ENCODE assay signal across 16 cellular contexts in the genomic region with DNA sequence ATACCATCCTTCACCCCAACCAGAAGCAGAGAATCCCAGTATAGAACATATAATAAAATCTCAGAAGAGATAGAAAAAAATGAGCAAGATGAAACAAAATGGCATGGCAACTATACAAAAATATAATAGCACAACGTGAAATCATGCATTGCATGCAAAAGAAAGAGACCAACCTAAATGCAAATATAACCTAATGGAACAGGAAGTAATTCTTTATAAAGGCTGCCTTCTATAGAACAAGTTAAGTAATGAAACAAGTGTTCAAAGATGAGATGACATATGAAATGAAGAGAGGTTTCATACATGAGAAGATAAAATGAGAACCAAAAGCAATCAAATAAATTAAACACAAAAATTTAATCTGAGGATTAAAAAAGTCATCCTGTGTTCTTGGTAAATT. TPM values are rescaled to one million over a fixed set of nuclear protein-coding genes. Genes with fewer than 3 reads are reported as not detected.
DNase-seq lines count a peak whose midpoint lies in the region; ATAC-seq and TF ChIP-seq lines count a peak whose summit lies in the region.
"Had no signal": no experiment of that assay in that cellular context is flagged by ENCODE, and none has a peak within 500 bp of the region (broad histone marks: within the 10 kb centered on the region; RNA-seq: fewer than 3 reads in every experiment).

No MANE protein-coding gene starts in this region.

- H3K27ac Mint-ChIP-seq in activated B cell treated with CpG ODN at 0.5 μM for 24 hours (no peak overlapping the region), naive B cell (peak overlapping the region in 1 of 6 donors; percentile 24)
- H3K27ac Mint-ChIP-seq: B cell; CD8-positive, alpha-beta T cell; H9 had no signal

- H3K4me1 Mint-ChIP-seq in activated B cell treated with CpG ODN at 0.5 μM for 24 hours: peaks cover 9% of the 10 kb centered on the region
- H3K4me1 Mint-ChIP-seq in naive B cell: peaks cover 9 to 11% (median 9%) of the 10 kb centered on the region in 3 donors
- H3K4me1 Mint-ChIP-seq: H9 had no signal

- H3K36me3 Mint-ChIP-seq in activated B cell treated with CpG ODN at 0.5 μM for 24 hours (ENCODE audit: low read depth): no peaks in the 10 kb centered on the region
- peaks cover 16 to 26% of the 10 kb centered on the region in 2 donors for H3K36me3 Mint-ChIP-seq in naive B cell
- H3K36me3 Mint-ChIP-seq: CD8-positive, alpha-beta T cell had no signal

- H3K9me3 Mint-ChIP-seq in activated B cell treated with CpG ODN at 0.5 μM for 24 hours (no peaks in the 10 kb centered on the region), naive B cell (peaks cover 2 to 20% (median 4%) of the 10 kb centered on the region in 7 donors)

- no peaks in the 10 kb centered on the region for H3K79me2 ChIP-seq in DOHH2 (ENCODE audit: control insufficient read depth, low read length)

- H3K4me1 ChIP-seq in DOHH2 (ENCODE audit: control insufficient read depth, low read length): peaks cover 13% of the 10 kb centered on the region
- no peaks in the 10 kb centered on the region for H3K4me1 ChIP-seq in lower lobe of right lung
- H3K4me1 ChIP-seq: BLaER1 treated with 17β-estradiol and CSF1 and Interleukin-3, amounts not matched to agents 10 nM and 100 nM had no signal

- H3K4me3 ChIP-seq in DOHH2 (ENCODE audit: low read length): peak overlapping the region; percentile 32
- no peak overlapping the region for H3K4me3 ChIP-seq in lower lobe of right lung
- H3K4me3 ChIP-seq: BLaER1 treated with 17β-estradiol and CSF1 and Interleukin-3, amounts not matched to agents 10 nM and 100 nM had no signal

- POLR2A ChIA-PET in activated B cell treated with CpG ODN at 0.5 μM for 24 hours (lab: Charles Lee): no interaction called here

- ATAC-seq in activated B cell treated with CpG ODN at 0.5 μM for 24 hours (ENCODE audit: low read depth) (peak; percentile 18), naive B cell (ENCODE audit: low read depth in 2 of 2) (peak; percentile 72 to 76), lower lobe of right lung (no peak), HG03159 (IDR thresholded peaks at IDR 0.05; ENCODE audit: unreplicated experiment) (no peak)
- ATAC-seq: CD8-positive, alpha-beta T cell had no signal

- no peaks in the 10 kb centered on the region for H3K27me3 ChIP-seq in DOHH2 (ENCODE audit: control insufficient read depth, low read length)
- no peaks in the 10 kb centered on the region for H3K27me3 ChIP-seq in lower lobe of right lung (ENCODE audit: low read depth)
- H3K27me3 ChIP-seq: BLaER1 treated with 17β-estradiol and CSF1 and Interleukin-3, amounts not matched to agents 10 nM and 100 nM had no signal

- H3F3A ChIP-seq in DOHH2 (ENCODE audit: control insufficient read depth, insufficient read depth): no peaks in the 10 kb centered on the region

- no peaks in the 10 kb centered on the region for H4K20me1 ChIP-seq in DOHH2 (ENCODE audit: control insufficient read depth, insufficient read depth, low read depth, low read length)
- H4K20me1 ChIP-seq: BLaER1 treated with 17β-estradiol and CSF1 and Interleukin-3, amounts not matched to agents 10 nM and 100 nM had no signal

- H3K36me3 ChIP-seq in DOHH2 (ENCODE audit: control insufficient read depth, low read length) (no peaks in the 10 kb centered on the region), lower lobe of right lung (no peaks in the 10 kb centered on the region)
- H3K36me3 ChIP-seq: BLaER1 treated with 17β-estradiol and CSF1 and Interleukin-3, amounts not matched to agents 10 nM and 100 nM had no signal

- CTCF ChIA-PET in activated B cell treated with CpG ODN at 0.5 μM for 24 hours (lab: Charles Lee): no interaction called here

- H3K9me3 ChIP-seq in DOHH2 (ENCODE audit: control insufficient read depth, insufficient read depth, low read length) (no peaks in the 10 kb centered on the region), lower lobe of right lung (no peaks in the 10 kb centered on the region)

- H3K27me3 Mint-ChIP-seq in activated B cell treated with CpG ODN at 0.5 μM for 24 hours: peaks cover 33% of the 10 kb centered on the region
- H3K27me3 Mint-ChIP-seq in naive B cell: peaks cover 38 to 60% (median 40%) of the 10 kb centered on the region in 3 donors

- H3K27ac ChIP-seq in DOHH2 (ENCODE audit: low read depth, low read length) (peak overlapping the region; percentile 10; the same call in 1 of the 2 replicates), lower lobe of right lung (no peak overlapping the region)
- H3K27ac ChIP-seq: BLaER1 treated with 17β-estradiol and CSF1 and Interleukin-3, amounts not matched to agents 10 nM and 100 nM had no signal

- intact Hi-C loops in activated B cell treated with CpG ODN at 0.5 μM for 24 hours (cut with micrococcal nuclease) (no loop called here), lower lobe of right lung (cut with DNase I) (no loop called here)

- TF ChIP-seq CTCF in DOHH2 (IDR thresholded peaks at IDR 0.05; ENCODE audit: low read depth, low read length, poor library complexity, severe bottlenecking) (no peak), activated B cell treated with CpG ODN at 0.5 μM for 24 hours (IDR thresholded peaks at IDR 0.05) (no peak), lower lobe of right lung (IDR thresholded peaks at IDR 0.05) (no peak)

- DNase-seq in NAMALWA (ENCODE audit: low spot score) (peak; percentile 47), activated B cell treated with CpG ODN at 0.5 μM for 24 hours (no peak), naive B cell (peak; percentile 15), lower lobe of right lung (no peak), ecto neural progenitor cell (ENCODE audit: low spot score) (no peak)
- DNase-seq: 8988T; Calu3; CD8-positive, alpha-beta T cell; GDM1; H9 had no signal

- H3K9me2 ChIP-seq in DOHH2 (replicated peaks; ENCODE audit: control insufficient read depth, low read length): no peaks in the 10 kb centered on the region

- peak overlapping the region; percentile 49 for H3K4me2 ChIP-seq in DOHH2 (ENCODE audit: low read length)
- H3K4me2 ChIP-seq: BLaER1 treated with 17β-estradiol and CSF1 and Interleukin-3, amounts not matched to agents 10 nM and 100 nM had no signal

- H3K4me3 Mint-ChIP-seq in activated B cell treated with CpG ODN at 0.5 μM for 24 hours (no peak overlapping the region), naive B cell (peak overlapping the region in 1 of 8 donors; percentile 10)
- H3K4me3 Mint-ChIP-seq: B cell; CD8-positive, alpha-beta T cell; H9 had no signal

RNA-seq across cellular contexts. Expression of a gene that starts 18.5 kb away (rescaled TPM):
- total RNA-seq in activated B cell treated with CpG ODN at 0.5 μM for 24 hours (0.11 and 0.17 TPM in 2 replicates), lower lobe of right lung (5.5 TPM)
- under 1 TPM; 0.05 to 0.63 (median 0.36) TPM for polyA plus RNA-seq in naive B cell (ENCODE audit: low read depth in 6 of 6)
- total RNA-seq: Calu3, Daoy, HT-29 had no signal

Comparison
In these comparisons a context has a peak if more than half of its experiments do, and no peak if none do; other contexts are left out.
1. DNase-seq: peak in NAMALWA (single experiment) and naive B cell (single experiment); none in activated B cell treated with CpG ODN at 0.5 μM for 24 hours (single experiment), lower lobe of right lung (single experiment) and ecto neural progenitor cell (single experiment).
2. ATAC-seq: peak in activated B cell treated with CpG ODN at 0.5 μM for 24 hours (single experiment) and naive B cell (2 of 2); none in lower lobe of right lung (0 of 2) and HG03159 (single experiment).